17 cellular contexts compared by ENCODE assay signal in the genomic region with DNA sequence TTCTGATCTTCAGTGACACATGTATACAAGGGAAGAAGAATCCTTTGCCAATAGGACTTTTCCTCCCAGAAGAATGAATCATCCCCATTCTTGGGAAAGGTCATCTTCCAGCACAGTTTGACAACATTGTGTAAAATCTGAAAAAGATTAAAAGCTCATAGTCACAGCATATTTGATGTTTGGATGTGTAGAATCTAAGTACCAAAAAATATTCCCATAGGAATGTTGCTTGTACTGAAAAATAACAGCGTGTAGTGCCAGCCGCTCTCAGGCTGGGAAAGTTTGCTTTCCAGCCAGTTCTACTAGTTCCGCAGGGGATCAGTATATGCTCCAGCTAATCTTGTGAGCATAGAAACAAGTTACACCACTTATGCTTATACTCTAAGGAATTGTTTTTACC.
DNase-seq lines count a peak whose midpoint lies in the region; ATAC-seq and TF ChIP-seq lines count a peak whose summit lies in the region.
"Had no signal": no experiment of that assay in that cellular context is flagged by ENCODE, and none has a peak within 500 bp of the region (broad histone marks: within the 10 kb centered on the region; RNA-seq: fewer than 3 reads in every experiment).

No MANE protein-coding gene starts in this region.

- H3K4me3 ChIP-seq in fibroblast of villous mesenchyme (ENCODE audit: low read depth, low read length) (no peak overlapping the region), endodermal cell (ENCODE audit: low read length) (no peak overlapping the region)
- H3K4me3 ChIP-seq: HAP-1, Peyer's patch had no signal

- H3K36me3 Mint-ChIP-seq in endodermal cell (ENCODE audit: low read depth) = no peaks in the 10 kb centered on the region

- H3K27ac ChIP-seq in 22Rv1 = 0 out of 2 replicates have a peak overlapping the region, but pooled peaks have one; percentile 8
- H3K27ac ChIP-seq in endodermal cell (ENCODE audit: low read depth, low read length) = no peak overlapping the region
- H3K27ac ChIP-seq: Peyer's patch had no signal

- no peak overlapping the region for H3K9ac ChIP-seq in endodermal cell (ENCODE audit: extremely low read depth, low read length, poor library complexity, severe bottlenecking)
- H3K9ac ChIP-seq: SK-N-SH had no signal

- WGBS in endodermal cell (ENCODE audit: insufficient coverage in 1 of 2, insufficient read length in 1 of 2), 2 experiments = 92% methylated on average over 3 of the region's 3 CpGs; no CpG with 5 or more reads in 1 of the 2 experiments

- no peak for TF ChIP-seq CTCF in 22Rv1 (IDR thresholded peaks at IDR 0.05)
- no peak for TF ChIP-seq CTCF in fibroblast of villous mesenchyme (IDR thresholded peaks at IDR 0.05; ENCODE audit: insufficient read depth, low read depth, low read length)
- TF ChIP-seq CTCF in endodermal cell (conservative IDR thresholded peaks at IDR 0.05) = no peak

- no peaks in the 10 kb centered on the region for H3K9me3 ChIP-seq in endodermal cell (ENCODE audit: control insufficient read depth, low read length)
- H3K9me3 ChIP-seq: HAP-1, Peyer's patch, SK-N-SH had no signal

- ATAC-seq in HG02973 (IDR thresholded peaks at IDR 0.05; ENCODE audit: unreplicated experiment) = no peak
- ATAC-seq: stimulated activated naive CD8-positive, alpha-beta T cell treated with anti-CD3 and anti-CD28 coated beads, Interleukin-15, amount 100 ng/mL, for 72 hours had no signal

- H3K27ac Mint-ChIP-seq in endodermal cell = no peak overlapping the region
- H3K27ac Mint-ChIP-seq: stimulated activated naive CD8-positive, alpha-beta T cell treated with anti-CD3 and anti-CD28 coated beads, Interleukin-15, amount 100 ng/mL, for 72 hours had no signal

- H3K9me3 Mint-ChIP-seq in endodermal cell = peaks cover 16% of the 10 kb centered on the region
- H3K9me3 Mint-ChIP-seq: stimulated activated naive CD8-positive, alpha-beta T cell treated with anti-CD3 and anti-CD28 coated beads, Interleukin-15, amount 100 ng/mL, for 72 hours had no signal

- peaks cover under 1% of the 10 kb centered on the region for H3K4me1 Mint-ChIP-seq in endodermal cell
- H3K4me1 Mint-ChIP-seq: stimulated activated naive CD8-positive, alpha-beta T cell treated with anti-CD3 and anti-CD28 coated beads, Interleukin-15, amount 100 ng/mL, for 72 hours had no signal

- H3K36me3 ChIP-seq in endodermal cell (ENCODE audit: control insufficient read depth, insufficient read depth, low read length) = no peaks in the 10 kb centered on the region
- H3K36me3 ChIP-seq: HAP-1, Peyer's patch had no signal

- H3K4me1 ChIP-seq in endodermal cell (ENCODE audit: control insufficient read depth, insufficient read depth, low read length) = no peaks in the 10 kb centered on the region
- H3K4me1 ChIP-seq: HAP-1, Peyer's patch had no signal

- no peak overlapping the region for H3K4me3 Mint-ChIP-seq in endodermal cell
- H3K4me3 Mint-ChIP-seq: stimulated activated naive CD8-positive, alpha-beta T cell treated with anti-CD3 and anti-CD28 coated beads, Interleukin-15, amount 100 ng/mL, for 72 hours had no signal

- no peaks in the 10 kb centered on the region for H3K27me3 Mint-ChIP-seq in endodermal cell (ENCODE audit: insufficient read depth)
- H3K27me3 Mint-ChIP-seq: stimulated activated naive CD8-positive, alpha-beta T cell treated with anti-CD3 and anti-CD28 coated beads, Interleukin-15, amount 100 ng/mL, for 72 hours had no signal

- peak; percentile 8 for DNase-seq in GM03348 (ENCODE audit: low spot score)
- DNase-seq in amniotic epithelial cell (ENCODE audit: low read depth) = peak; percentile 33
- DNase-seq in fibroblast of villous mesenchyme (ENCODE audit: low read depth) = peak; percentile 8
- DNase-seq in MV-4-11 (lab: John Stamatoyannopoulos, UW) = no peak
- no peak for DNase-seq in NCI-H774 (lab: John Stamatoyannopoulos, UW)
- no peak for DNase-seq in endodermal cell
- DNase-seq: activated CD4-positive, alpha-beta T cell treated with anti-CD3 and anti-CD28 coated beads for 4 hours; aorta; head of caudate nucleus; NCI-H748 treated with DMSO at 0.1 percent for 48 hours; Peyer's patch; SK-N-SH; stimulated activated naive CD8-positive, alpha-beta T cell treated with anti-CD3 and anti-CD28 coated beads, Interleukin-15, amount 100 ng/mL, for 72 hours; T1000 had no signal

- no peaks in the 10 kb centered on the region for H3K27me3 ChIP-seq in endodermal cell (ENCODE audit: control insufficient read depth, insufficient read depth, low read length, poor library complexity, severe bottlenecking)
- H3K27me3 ChIP-seq: Peyer's patch had no signal

Comparison
In these comparisons a context has a peak if more than half of its experiments do, and no peak if none do; other contexts are left out.
1. DNase-seq: peak in GM03348 (single experiment), amniotic epithelial cell (single experiment) and fibroblast of villous mesenchyme (single experiment); none in MV-4-11 (single experiment), NCI-H774 (single experiment) and endodermal cell (single experiment).